Comparison of ENCODE assay signal across 9 cellular contexts in the genomic region with DNA sequence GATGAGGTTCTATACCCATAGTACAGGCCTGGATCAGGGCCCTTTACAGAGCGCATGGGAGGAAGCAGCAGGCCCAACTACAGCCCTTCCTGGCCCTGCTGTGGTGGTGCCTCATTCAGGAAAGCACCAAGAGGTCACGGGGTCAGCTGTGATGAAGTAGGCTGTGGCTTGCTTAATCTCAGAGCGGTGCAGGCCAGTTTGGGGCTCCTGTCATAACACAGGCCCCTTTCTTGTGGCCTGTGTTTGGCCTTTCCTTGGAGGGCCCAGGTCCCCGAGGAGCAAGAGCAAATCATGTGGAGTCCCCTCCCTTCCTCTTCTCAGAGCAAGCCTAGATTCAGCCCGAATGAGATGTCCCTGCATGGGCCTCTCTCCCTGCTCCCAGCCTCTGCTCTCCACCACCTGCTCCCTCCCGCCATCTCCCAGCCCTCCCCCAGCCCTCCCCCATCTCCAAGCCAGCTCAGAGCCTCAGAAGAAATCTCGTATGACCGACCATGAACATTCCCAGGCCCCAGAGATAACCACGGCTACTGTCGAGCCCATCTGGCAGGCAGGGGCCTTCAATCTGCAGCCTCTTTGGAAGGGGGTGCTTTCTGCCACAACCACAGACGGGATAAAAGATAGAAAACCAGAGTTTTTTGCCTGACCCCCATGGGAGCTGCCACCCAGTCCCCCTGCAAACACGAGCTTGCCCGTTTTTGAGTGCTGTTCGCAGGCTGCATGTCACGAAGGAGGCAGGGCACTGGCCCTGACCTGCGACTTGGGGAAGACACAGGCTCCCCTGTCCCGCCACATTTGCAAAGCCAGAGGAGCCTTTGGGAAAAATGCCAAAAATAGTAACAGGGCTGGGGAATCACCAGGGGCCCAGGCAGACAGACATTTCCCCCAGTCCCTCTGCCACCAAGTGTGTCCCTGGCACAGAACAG. TPM values are rescaled to one million over a fixed set of nuclear protein-coding genes. Genes with fewer than 3 reads are reported as not detected.
DNase-seq lines count a peak whose midpoint lies in the region; ATAC-seq and TF ChIP-seq lines count a peak whose summit lies in the region.
"Had no signal": no experiment of that assay in that cellular context is flagged by ENCODE, and none has a peak within 500 bp of the region (broad histone marks: within the 10 kb centered on the region; RNA-seq: fewer than 3 reads in every experiment).

No MANE protein-coding gene starts in this region.

- no peaks in the 10 kb centered on the region for H3K36me3 ChIP-seq in thyroid gland

- H3K4me1 Mint-ChIP-seq in activated T-helper 17 cell treated with anti-CD3 and anti-CD28 coated beads, Interleukin-2, amount 50 U/mL, for 72 hours = peaks cover 8% of the 10 kb centered on the region

- H3K27ac ChIP-seq in right cardiac atrium (ENCODE audit: low read length) = peak overlapping the region; percentile 8
- H3K27ac ChIP-seq in thyroid gland = peak overlapping the region in 2 of 3 donors; percentile 89 to 90

- no peak overlapping the region for H3K27ac Mint-ChIP-seq in activated T-helper 17 cell treated with anti-CD3 and anti-CD28 coated beads, Interleukin-2, amount 50 U/mL, for 72 hours

- H3K27me3 ChIP-seq in right cardiac atrium (ENCODE audit: control insufficient read depth, insufficient read depth) = no peaks in the 10 kb centered on the region
- no peaks in the 10 kb centered on the region for H3K27me3 ChIP-seq in thyroid gland

- H3K9me3 Mint-ChIP-seq in activated T-helper 17 cell treated with anti-CD3 and anti-CD28 coated beads, Interleukin-2, amount 50 U/mL, for 72 hours = no peaks in the 10 kb centered on the region

- H3K4me1 ChIP-seq in right cardiac atrium (ENCODE audit: control insufficient read depth, insufficient read depth, low read length) (peaks cover 28% of the 10 kb centered on the region), thyroid gland (peaks cover 23 to 57% of the 10 kb centered on the region in 2 donors)

- intact Hi-C loops in right cardiac atrium (cut with DNase I) = no loop called here
- intact Hi-C loops in thyroid gland (cut with DNase I) = no loop called here

- H3K4me3 Mint-ChIP-seq in activated T-helper 17 cell treated with anti-CD3 and anti-CD28 coated beads, Interleukin-2, amount 50 U/mL, for 72 hours = no peak overlapping the region

- no peak for TF ChIP-seq POLR2A in thyroid gland (IDR thresholded peaks at IDR 0.05)

- no peak for TF ChIP-seq CTCF in thyroid gland (IDR thresholded peaks at IDR 0.05)

- WGBS in right cardiac atrium = 59% methylated on average over 17 of the region's 17 CpGs
- whole genome bisulfite sequencing in thyroid gland, 2 donors = 74 to 77% methylated on average over 15 to 16 of the region's 17 CpGs

- peak; percentile 40 for ATAC-seq in activated T-helper 17 cell treated with anti-CD3 and anti-CD28 coated beads, Interleukin-2, amount 50 U/mL, for 72 hours (replicated peaks)
- ATAC-seq in right cardiac atrium (peak; percentile 6 to 54), HG02623 (IDR thresholded peaks at IDR 0.05; ENCODE audit: unreplicated experiment) (no peak), HG03025 (IDR thresholded peaks at IDR 0.05; ENCODE audit: low FRiP score, unreplicated experiment) (no peak)

- H3K4me3 ChIP-seq in right cardiac atrium (ENCODE audit: low read length) = no peak overlapping the region
- no peak overlapping the region for H3K4me3 ChIP-seq in thyroid gland (replicated peaks in 1 of 3)

- DNase-seq in SIG-M5 treated with dmso at 0.1 percent for 504 hours (lab: John Stamatoyannopoulos, UW; ENCODE audit: unreplicated experiment) = peak; percentile 76
- DNase-seq in SIG-M5 (lab: John Stamatoyannopoulos, UW) = no peak
- DNase-seq in right cardiac atrium = peak; percentile 66 to 78 (median 73)
- peak in 1 of 2 donors; percentile 21 for DNase-seq in thyroid gland
- no peak for DNase-seq in C1 segment of cervical spinal cord (lab: John Stamatoyannopoulos, UW)
- DNase-seq: ACHN had no signal

- H3K27me3 Mint-ChIP-seq in activated T-helper 17 cell treated with anti-CD3 and anti-CD28 coated beads, Interleukin-2, amount 50 U/mL, for 72 hours = no peaks in the 10 kb centered on the region

- no peaks in the 10 kb centered on the region for H3K36me3 Mint-ChIP-seq in activated T-helper 17 cell treated with anti-CD3 and anti-CD28 coated beads, Interleukin-2, amount 50 U/mL, for 72 hours (ENCODE audit: low read depth)

- H3K9me3 ChIP-seq in right cardiac atrium (ENCODE audit: control insufficient read depth, low read length) (no peaks in the 10 kb centered on the region), thyroid gland (no peaks in the 10 kb centered on the region)

RNA-seq across cellular contexts. Expression of gene DUSP7, which starts 32.3 kb away (rescaled TPM):
- 10 to 100 TPM; 19.3 to 25.1 TPM for total RNA-seq in activated T-helper 17 cell treated with anti-CD3 and anti-CD28 coated beads, Interleukin-2, amount 50 U/mL, for 72 hours
- total RNA-seq in right cardiac atrium (10 to 100 TPM; 27.2 to 39.9 (median 36.2) TPM), thyroid gland (10 to 100 TPM in 3 of 4 donors, 1 to 10 TPM in 1; 6.9 to 10.6 (median 10.4) TPM)
- polyA plus RNA-seq in right cardiac atrium = 18.1 TPM

Comparison
In these comparisons a context has a peak if more than half of its experiments do, and no peak if none do; other contexts are left out.
1. DNase-seq: peak in SIG-M5 treated with dmso at 0.1 percent for 504 hours (single experiment) and right cardiac atrium (3 of 3); none in SIG-M5 (single experiment) and C1 segment of cervical spinal cord (0 of 14).
2. ATAC-seq: peak in activated T-helper 17 cell treated with anti-CD3 and anti-CD28 coated beads, Interleukin-2, amount 50 U/mL, for 72 hours (single experiment) and right cardiac atrium (2 of 2); none in HG02623 (single experiment) and HG03025 (single experiment).